In genomic region chr16:19523559-19524355, GRCh38 we compare ENCODE assay signal across 8 cellular contexts. TPM values are rescaled to one million over a fixed set of nuclear protein-coding genes. Genes with fewer than 3 reads are reported as not detected.
DNase-seq lines count a peak whose midpoint lies in the region; ATAC-seq and TF ChIP-seq lines count a peak whose summit lies in the region.

A gene with protein sequence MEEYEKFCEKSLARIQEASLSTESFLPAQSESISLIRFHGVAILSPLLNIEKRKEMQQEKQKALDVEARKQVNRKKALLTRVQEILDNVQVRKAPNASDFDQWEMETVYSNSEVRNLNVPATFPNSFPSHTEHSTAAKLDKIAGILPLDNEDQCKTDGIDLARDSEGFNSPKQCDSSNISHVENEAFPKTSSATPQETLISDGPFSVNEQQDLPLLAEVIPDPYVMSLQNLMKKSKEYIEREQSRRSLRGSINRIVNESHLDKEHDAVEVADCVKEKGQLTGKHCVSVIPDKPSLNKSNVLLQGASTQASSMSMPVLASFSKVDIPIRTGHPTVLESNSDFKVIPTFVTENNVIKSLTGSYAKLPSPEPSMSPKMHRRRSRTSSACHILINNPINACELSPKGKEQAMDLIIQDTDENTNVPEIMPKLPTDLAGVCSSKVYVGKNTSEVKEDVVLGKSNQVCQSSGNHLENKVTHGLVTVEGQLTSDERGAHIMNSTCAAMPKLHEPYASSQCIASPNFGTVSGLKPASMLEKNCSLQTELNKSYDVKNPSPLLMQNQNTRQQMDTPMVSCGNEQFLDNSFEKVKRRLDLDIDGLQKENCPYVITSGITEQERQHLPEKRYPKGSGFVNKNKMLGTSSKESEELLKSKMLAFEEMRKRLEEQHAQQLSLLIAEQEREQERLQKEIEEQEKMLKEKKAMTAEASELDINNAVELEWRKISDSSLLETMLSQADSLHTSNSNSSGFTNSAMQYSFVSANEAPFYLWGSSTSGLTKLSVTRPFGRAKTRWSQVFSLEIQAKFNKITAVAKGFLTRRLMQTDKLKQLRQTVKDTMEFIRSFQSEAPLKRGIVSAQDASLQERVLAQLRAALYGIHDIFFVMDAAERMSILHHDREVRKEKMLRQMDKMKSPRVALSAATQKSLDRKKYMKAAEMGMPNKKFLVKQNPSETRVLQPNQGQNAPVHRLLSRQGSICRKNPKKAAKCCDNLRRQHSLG (plus strand): TSS chr16:19523942. CDS start chr16:19527882, 3,940 bp downstream.

- in situ Hi-C loops in KBM-7 (cut with MboI; ENCODE audit: low pct_unique_long_range_greater_than_20kb, low sequenced_read_pairs), result no loop called here

- TF ChIP-seq POLR2A in erythroblast (IDR thresholded peaks at IDR 0.05; ENCODE audit: low read length), result peak; percentile 91

- DNase-seq in DMS153 (lab: John Stamatoyannopoulos, UW) (peak; percentile 91), KBM-7 (peak; percentile 95), erythroblast (lab: John Stamatoyannopoulos, UW) (peak; percentile 96 to 97), mucosa of gallbladder (ENCODE audit: low spot score) (peak; percentile 97)
- DNase-seq in activated T-cell treated with anti-CD3 and anti-CD28 coated beads, Interleukin-2, amount 50 U/mL, for 1 hour, result peak; percentile 91
- DNase-seq in stimulated activated CD8-positive, alpha-beta memory T cell treated with anti-CD3 and anti-CD28 coated beads, Interleukin-4, amount 100 ng/mL, for 24 hours (ENCODE audit: low read depth), result peak; percentile 93

- peak; percentile 78 for ATAC-seq in GM21717 (IDR thresholded peaks at IDR 0.05; ENCODE audit: unreplicated experiment)

TF ChIP-seq in PFSK-1, 5 proteins besides CTCF, POLR2A, EP300 and RAD21:
- TF ChIP-seq REST (IDR thresholded peaks at IDR 0.05; ENCODE audit: insufficient read depth in 1 of 2, low read depth in 2 of 2, low read length in 2 of 2) (no peak), SIN3A (IDR thresholded peaks at IDR 0.05; ENCODE audit: borderline replicate concordance, insufficient read depth, low read length) (0 out of 2 replicates have a peak, but pooled peaks have one; percentile 67), POLR2AphosphoS5 (IDR thresholded peaks at IDR 0.05; ENCODE audit: low read depth, low read length) (peak; percentile 33; the same call in 1 of the 2 replicates), FOXP2 (optimal IDR thresholded peaks at IDR 0.05; ENCODE audit: borderline replicate concordance, extremely low read depth, extremely low read length, insufficient read depth) (peak; percentile 61)

RNA-seq across cellular contexts. Expression of the gene that starts here (rescaled TPM):
- 2.9 TPM for polyA plus RNA-seq in PFSK-1 (2012; ENCODE audit: insufficient read length, low read depth)
- total RNA-seq in mucosa of gallbladder, result 14.7 TPM

Comparison
In these comparisons a context has a peak if more than half of its experiments do, and no peak if none do; other contexts are left out.
1. Peak in every context shown above with its lines: DNase-seq and ATAC-seq.